In the genomic region with DNA sequence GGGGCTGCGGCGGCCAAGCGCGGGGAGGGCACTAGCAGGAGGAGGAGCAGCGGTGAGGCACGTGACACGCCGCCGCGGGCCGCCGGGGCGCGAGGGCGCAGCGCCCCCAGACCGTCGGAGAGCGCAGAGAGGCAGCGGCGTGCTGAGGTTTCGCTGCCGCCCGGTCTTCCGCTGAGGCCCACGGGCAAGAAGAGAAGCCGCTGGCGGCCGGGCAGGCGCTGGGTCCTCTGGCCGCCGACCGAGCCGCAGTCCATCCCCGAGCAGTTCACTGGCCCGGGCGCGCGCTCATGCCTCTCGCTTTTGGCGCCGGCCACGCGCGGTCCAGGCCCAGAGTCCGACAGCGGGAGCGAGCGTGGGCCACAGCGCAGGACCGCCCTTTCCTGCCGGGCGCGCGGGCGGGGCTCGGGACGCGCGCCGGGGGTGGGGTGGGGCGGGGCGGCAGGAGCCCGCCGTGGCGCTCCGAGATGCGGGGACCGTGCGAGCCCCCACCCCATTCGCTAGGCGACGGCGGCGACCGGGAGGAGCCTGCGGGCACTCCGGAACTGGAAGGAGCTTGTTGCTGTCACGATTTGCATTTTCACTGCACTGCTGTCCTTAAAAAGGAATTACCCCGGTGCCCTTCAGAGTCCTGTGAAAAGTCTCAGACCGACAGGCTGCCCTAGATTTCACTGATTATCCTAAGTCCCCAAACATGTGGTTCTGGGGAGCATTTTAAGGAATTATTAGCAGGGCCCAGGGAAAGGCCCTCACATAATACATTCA, we compare ENCODE assay signal across 8 cellular contexts. TPM values are rescaled to one million over a fixed set of nuclear protein-coding genes. Genes with fewer than 3 reads are reported as not detected.
DNase-seq lines count a peak whose midpoint lies in the region; ATAC-seq and TF ChIP-seq lines count a peak whose summit lies in the region.

MCUR1 (minus strand) TSS at position 382 of the 762 bp plus-strand sequence; CDS start at position 254, 128 bp downstream.

- peak within 1 kb of the TSS; percentile 90 for H3K27ac Mint-ChIP-seq in activated CD4-positive, alpha-beta T cell treated with anti-CD3 and anti-CD28 coated beads, Interleukin-2, amount 10 ng/mL, durations not matched to agents 7 days and 5 days

- peaks cover 9% of the 10 kb centered on the region for H3K27me3 Mint-ChIP-seq in activated CD4-positive, alpha-beta T cell treated with anti-CD3 and anti-CD28 coated beads, Interleukin-2, amount 10 ng/mL, durations not matched to agents 7 days and 5 days

- ATAC-seq in HG03378 (IDR thresholded peaks at IDR 0.05; ENCODE audit: unreplicated experiment) = peak; percentile 68
- peak; percentile 86 for ATAC-seq in left lobe of liver

- H3K4me1 Mint-ChIP-seq in activated CD4-positive, alpha-beta T cell treated with anti-CD3 and anti-CD28 coated beads, Interleukin-2, amount 10 ng/mL, durations not matched to agents 7 days and 5 days = peaks cover 29% of the 10 kb centered on the region

- no peaks in the 10 kb centered on the region for H3K9me3 ChIP-seq in BLaER1

- H3K27ac ChIP-seq in BLaER1 = peak within 1 kb of the TSS; percentile 95

- H3K36me3 ChIP-seq in BLaER1 = 0 out of 2 replicates have a peak, but pooled peaks cover 5% of the 10 kb centered on the region

- TF ChIP-seq POLR2A in GM19099 (IDR thresholded peaks at IDR 0.05; ENCODE audit: extremely low read depth, insufficient read length, low read depth) = peak; percentile 80

- peak within 1 kb of the TSS; percentile 88 for H3K4me3 Mint-ChIP-seq in activated CD4-positive, alpha-beta T cell treated with anti-CD3 and anti-CD28 coated beads, Interleukin-2, amount 10 ng/mL, durations not matched to agents 7 days and 5 days

- H3K4me2 ChIP-seq in BLaER1 = peak within 1 kb of the TSS; percentile 91

- H3K9me3 Mint-ChIP-seq in activated CD4-positive, alpha-beta T cell treated with anti-CD3 and anti-CD28 coated beads, Interleukin-2, amount 10 ng/mL, durations not matched to agents 7 days and 5 days = no peaks in the 10 kb centered on the region

- peaks cover 4% of the 10 kb centered on the region for H3K36me3 Mint-ChIP-seq in activated CD4-positive, alpha-beta T cell treated with anti-CD3 and anti-CD28 coated beads, Interleukin-2, amount 10 ng/mL, durations not matched to agents 7 days and 5 days (ENCODE audit: low read depth)

- no peaks in the 10 kb centered on the region for H3K27me3 ChIP-seq in BLaER1

- CTCF ChIA-PET in activated CD4-positive, alpha-beta T cell treated with anti-CD3 and anti-CD28 coated beads, Interleukin-2, amount 10 ng/mL, durations not matched to agents 7 days and 5 days (lab: Charles Lee) = no interaction called here

- peak; percentile 95 for DNase-seq in NCI-H510A treated with DMSO at 0.1 percent for 48 hours (lab: John Stamatoyannopoulos, UW)
- peak; percentile 87 for DNase-seq in activated CD4-positive, alpha-beta T cell treated with anti-CD3 and anti-CD28 coated beads, Interleukin-2, amount 10 ng/mL, durations not matched to agents 7 days and 5 days
- DNase-seq in cortex of kidney (lab: John Stamatoyannopoulos, UW) = peak; percentile 26
- peak; percentile 92 for DNase-seq in left lobe of liver (ENCODE audit: low spot score)
- DNase-seq in stimulated activated CD4-positive, alpha-beta T cell treated with anti-CD3 and anti-CD28 coated beads, Interleukin-2, amount 100 ng/mL, for 24 hours = peak; percentile 82 to 86

- H3K4me3 ChIP-seq in BLaER1 = peak within 1 kb of the TSS; percentile 92

- peak within 1 kb of the TSS; percentile 92 for H3K9ac ChIP-seq in BLaER1

- peaks cover 30% of the 10 kb centered on the region for H3K4me1 ChIP-seq in BLaER1

- peaks cover 35% of the 10 kb centered on the region for H4K20me1 ChIP-seq in BLaER1

- POLR2A ChIA-PET in activated CD4-positive, alpha-beta T cell treated with anti-CD3 and anti-CD28 coated beads, Interleukin-2, amount 10 ng/mL, durations not matched to agents 7 days and 5 days (lab: Charles Lee) = interaction anchor here (0.6 to 1.0 kb wide), 2 partner anchors 23 to 240 kb away, joined by 3 to 4 read pairs; partner anchors contain the start of gene SIRT5

RNA-seq across cellular contexts. Expression of gene MCUR1, which starts in this region (rescaled TPM):
- 10 to 100 TPM; 23.5 to 32.7 TPM for total RNA-seq in activated CD4-positive, alpha-beta T cell treated with anti-CD3 and anti-CD28 coated beads, Interleukin-2, amount 10 ng/mL, durations not matched to agents 7 days and 5 days
- total RNA-seq in left lobe of liver = 18.1 TPM

Comparison
In these comparisons a context has a peak if more than half of its experiments do, and no peak if none do; other contexts are left out.
1. Peak in every context shown above with its lines: DNase-seq, ATAC-seq, H3K4me3 ChIP-seq and H3K27ac ChIP-seq.
2. DNase-seq: peak in every context shown above with its lines; median percentile 95 in NCI-H510A treated with DMSO at 0.1 percent for 48 hours; 92 in left lobe of liver; 87 in activated CD4-positive, alpha-beta T cell treated with anti-CD3 and anti-CD28 coated beads, Interleukin-2, amount 10 ng/mL, durations not matched to agents 7 days and 5 days; 84 in stimulated activated CD4-positive, alpha-beta T cell treated with anti-CD3 and anti-CD28 coated beads, Interleukin-2, amount 100 ng/mL, for 24 hours; 26 in cortex of kidney.